9 cellular contexts compared by ENCODE assay signal in genomic region chrX:51975360-51975759, GRCh38.
"Had no signal": no experiment of that assay in that cellular context is flagged by ENCODE, and none has a peak within 500 bp of the region (broad histone marks: within the 10 kb centered on the region; RNA-seq: fewer than 3 reads in every experiment).

No MANE protein-coding gene starts in this region.

- H3K4me3 ChIP-seq: GM23338, HAP-1, K562 had no signal

- FAIRE-seq: K562 had no signal

- H3K9me3 ChIP-seq: HAP-1 had no signal

- H3K36me3 ChIP-seq: HAP-1 had no signal

- H3K27ac ChIP-seq: HL-60 had no signal

- H2AFZ ChIP-seq: GM23338 had no signal

- H3K4me1 ChIP-seq: HAP-1 had no signal

- DNase-seq: H7, HFFc6, IMR-90, KG1 had no signal

- H3K4me2 ChIP-seq: GM23338 had no signal

- ATAC-seq: GM23338, HCT116, K562 had no signal
